In the genomic region with DNA sequence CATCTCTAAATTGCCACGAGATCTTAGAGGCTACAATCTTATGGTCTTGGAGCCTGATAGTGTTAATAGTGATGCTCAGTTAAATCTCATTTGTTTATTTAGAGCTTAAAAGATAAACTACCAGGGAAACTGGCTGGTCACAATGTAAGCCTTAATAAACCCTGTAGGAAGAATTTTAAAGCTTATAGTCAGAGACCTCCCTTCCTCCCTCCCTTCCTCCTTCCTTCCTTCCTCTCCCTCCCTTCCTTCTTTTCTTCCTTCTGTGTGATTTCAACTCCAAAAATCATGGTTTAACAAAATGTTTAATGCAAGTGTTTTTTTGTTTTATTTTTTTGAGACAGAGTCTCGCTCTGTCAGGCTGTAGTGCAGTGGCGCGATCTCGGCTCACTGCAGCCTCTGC, we compare ENCODE assay signal across 39 cellular contexts. TPM values are rescaled to one million over a fixed set of nuclear protein-coding genes. Genes with fewer than 3 reads are reported as not detected.
"Had no signal": no experiment of that assay in that cellular context is flagged by ENCODE, and none has a peak within 500 bp of the region (broad histone marks: within the 10 kb centered on the region; RNA-seq: fewer than 3 reads in every experiment).

No MANE protein-coding gene starts in this region.

- H3K27me3 ChIP-seq: ascending aorta, brain microvascular endothelial cell, breast epithelium, cardiac muscle cell had no signal

- H3K4me3 ChIP-seq: adrenal gland, ascending aorta, body of pancreas, breast epithelium, cardiac muscle cell had no signal

- H3K4me1 ChIP-seq: adrenal gland, ascending aorta, body of pancreas, breast epithelium had no signal

- H3K36me3 ChIP-seq: adrenal gland, ascending aorta, brain microvascular endothelial cell, breast epithelium, cardiac muscle cell had no signal

- FAIRE-seq: astrocyte had no signal

- DNase-seq: activated effector memory CD4-positive, alpha-beta T cell treated with anti-CD3 and anti-CD28 coated beads, Interleukin-2, amount 50 U/mL, for 16 hours; activated effector memory CD4-positive, alpha-beta T cell treated with Interleukin-2 at 50 U/mL for 16 hours; activated gamma-delta T cell; activated gamma-delta T cell treated with Interleukin-2 at 50 U/mL for 16 hours; activated naive CD4-positive, alpha-beta T cell; activated naive CD4-positive, alpha-beta T cell treated with anti-CD3 and anti-CD28 coated beads for 36 hours; activated naive CD4-positive, alpha-beta T cell treated with anti-CD3 and anti-CD28 coated beads, Interleukin-2, amount 10 ng/mL, durations not matched to agents 7 days and 5 days; activated naive CD4-positive, alpha-beta T cell treated with anti-CD3 and anti-CD28 coated beads, Interleukin-2, amount 50 U/mL, for 16 hours; activated naive CD4-positive, alpha-beta T cell treated with Interleukin-2 at 50 U/mL for 16 hours; activated naive CD8-positive, alpha-beta T cell treated with anti-CD3 and anti-CD28 coated beads for 36 hours; activated naive CD8-positive, alpha-beta T cell treated with anti-CD3 and anti-CD28 coated beads, Interleukin-2, amount 10 ng/mL, durations not matched to agents 7 days and 5 days; activated naive CD8-positive, alpha-beta T cell treated with anti-CD3 and anti-CD28 coated beads, Interleukin-2, amount 50 U/mL, for 24 hours; activated T-cell treated with anti-CD3 and anti-CD28 coated beads, Interleukin-2, amount 50 U/mL, for 1 hour; activated T-cell treated with anti-CD3 and anti-CD28 coated beads, Interleukin-2, amount 50 U/mL, for 24 hours; activated T-cell treated with anti-CD3 and anti-CD28 coated beads, Interleukin-2, amount 50 U/mL, for 4 hours; activated T-cell treated with anti-CD3 and anti-CD28 coated beads, Interleukin-2, amount 50 U/mL, for 48 hours; activated T-cell treated with anti-CD3 and anti-CD28 coated beads, Interleukin-2, amount 50 U/mL, for 72 hours; adrenal gland; amniotic stem cell; amygdala; anterior cingulate cortex; aorta; body of pancreas; brain microvascular endothelial cell; caudate nucleus; central memory CD4-positive, alpha-beta T cell; cerebellar nuclear complex had no signal

- H3K27ac ChIP-seq: adrenal gland, ascending aorta, body of pancreas, brain microvascular endothelial cell, breast epithelium, cardiac muscle cell had no signal

- H3K9me3 ChIP-seq: adrenal gland, ascending aorta, body of pancreas, breast epithelium had no signal

- ATAC-seq: activated naive CD4-positive, alpha-beta T cell treated with anti-CD3 and anti-CD28 coated beads, Interleukin-2, amount 50 U/mL, for 72 hours; activated naive CD8-positive, alpha-beta T cell treated with anti-CD3 and anti-CD28 coated beads, Interleukin-2, amount 50 U/mL, for 24 hours; activated T-cell treated with anti-CD3 and anti-CD28 coated beads, Interleukin-2, amount 50 U/mL, for 4 hours; activated T-cell treated with anti-CD3 and anti-CD28 coated beads, Interleukin-2, amount 50 U/mL, for 72 hours; activated T-helper 17 cell treated with anti-CD3 and anti-CD28 coated beads, Interleukin-2, amount 50 U/mL, for 72 hours; body of pancreas had no signal

RNA-seq across cellular contexts. Expression of a gene that starts 14.9 kb away (rescaled TPM):
- total RNA-seq: activated naive CD4-positive, alpha-beta T cell treated with anti-CD3 and anti-CD28 coated beads for 36 hours; activated naive CD4-positive, alpha-beta T cell treated with anti-CD3 and anti-CD28 coated beads, Interleukin-2, amount 50 U/mL, for 72 hours; activated naive CD8-positive, alpha-beta T cell treated with anti-CD3 and anti-CD28 coated beads for 36 hours; activated naive CD8-positive, alpha-beta T cell treated with anti-CD3 and anti-CD28 coated beads, Interleukin-2, amount 10 ng/mL, durations not matched to agents 7 days and 5 days; activated T-cell treated with anti-CD3 and anti-CD28 coated beads, Interleukin-2, amount 50 U/mL, for 4 hours; activated T-cell treated with anti-CD3 and anti-CD28 coated beads, Interleukin-2, amount 50 U/mL, for 72 hours; activated T-helper 1 cell treated with anti-CD3 and anti-CD28 coated beads, Interleukin-12 subunit alpha, Interleukin-12 subunit beta, Interleukin-2, Interleukin-4 antibody, amounts not matched to agents 30 ng/mL and 10 ng/mL and 1 ng/mL, durations not matched to agents 14 hours and 24 hours and 36 hours; activated T-helper 17 cell treated with anti-CD3 and anti-CD28 coated beads, Interleukin-2, amount 50 U/mL, for 72 hours; activated T-helper 2 cell treated with anti-CD3 and anti-CD28 coated beads, Interferon-gamma antibody, Interleukin-2, Interleukin-4, amounts not matched to agents 10 μg/mL and 5 μg/mL and 100 μg/mL, durations not matched to agents 14 hours and 24 hours and 36 hours; adrenal gland; aorta; ascending aorta; astrocyte; body of pancreas; breast epithelium; cardiac muscle cell; cardiac septum; cerebellum; chondrocyte had no signal
- polyA plus RNA-seq: adipose tissue, adrenal gland, aorta, cardiac muscle cell had no signal
